2 cellular contexts compared by ENCODE assay signal in genomic region chr3:33786565-33787327, GRCh38.
TF ChIP-seq lines count a peak whose summit lies in the region.

No MANE protein-coding gene starts in this region.

TF ChIP-seq in GM23338, 12 proteins besides CTCF, POLR2A, EP300 and RAD21:
- TF ChIP-seq ETS1 (IDR thresholded peaks at IDR 0.05), result no peak
- no peak for TF ChIP-seq CREB1 (CRISPR knock-in tag; IDR thresholded peaks at IDR 0.05; ENCODE audit: low read depth)
- TF ChIP-seq JUNB (IDR thresholded peaks at IDR 0.05; ENCODE audit: unreplicated experiment), result no peak
- no peak for TF ChIP-seq POLR2AphosphoS5 (IDR thresholded peaks at IDR 0.05; ENCODE audit: low read depth)
- TF ChIP-seq REST (IDR thresholded peaks at IDR 0.05; ENCODE audit: unreplicated experiment), result no peak
- no peak for TF ChIP-seq STAT1 (IDR thresholded peaks at IDR 0.05; ENCODE audit: unreplicated experiment)
- no peak for TF ChIP-seq ZNF331 (CRISPR knock-in tag; IDR thresholded peaks at IDR 0.05; ENCODE audit: low read depth)
- TF ChIP-seq NANOG (IDR thresholded peaks at IDR 0.05; ENCODE audit: borderline replicate concordance), result no peak
- TF ChIP-seq EZH2 (IDR thresholded peaks at IDR 0.05; ENCODE audit: low read depth, unreplicated experiment), result no peak
- TF ChIP-seq ZNF462 (CRISPR knock-in tag; IDR thresholded peaks at IDR 0.05), result no peak
- no peak for TF ChIP-seq EZH2phosphoT487 (IDR thresholded peaks at IDR 0.05; ENCODE audit: unreplicated experiment)
- TF ChIP-seq ZNF114 (CRISPR knock-in tag; IDR thresholded peaks at IDR 0.05), result no peak

TF ChIP-seq in K562, 482 proteins besides CTCF, POLR2A, EP300 and RAD21:
- TF ChIP-seq, protein P1, sequence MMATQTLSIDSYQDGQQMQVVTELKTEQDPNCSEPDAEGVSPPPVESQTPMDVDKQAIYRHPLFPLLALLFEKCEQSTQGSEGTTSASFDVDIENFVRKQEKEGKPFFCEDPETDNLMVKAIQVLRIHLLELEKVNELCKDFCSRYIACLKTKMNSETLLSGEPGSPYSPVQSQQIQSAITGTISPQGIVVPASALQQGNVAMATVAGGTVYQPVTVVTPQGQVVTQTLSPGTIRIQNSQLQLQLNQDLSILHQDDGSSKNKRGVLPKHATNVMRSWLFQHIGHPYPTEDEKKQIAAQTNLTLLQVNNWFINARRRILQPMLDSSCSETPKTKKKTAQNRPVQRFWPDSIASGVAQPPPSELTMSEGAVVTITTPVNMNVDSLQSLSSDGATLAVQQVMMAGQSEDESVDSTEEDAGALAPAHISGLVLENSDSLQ (IDR thresholded peaks at IDR 0.05), result peak; percentile 47
- TF ChIP-seq, protein P2, sequence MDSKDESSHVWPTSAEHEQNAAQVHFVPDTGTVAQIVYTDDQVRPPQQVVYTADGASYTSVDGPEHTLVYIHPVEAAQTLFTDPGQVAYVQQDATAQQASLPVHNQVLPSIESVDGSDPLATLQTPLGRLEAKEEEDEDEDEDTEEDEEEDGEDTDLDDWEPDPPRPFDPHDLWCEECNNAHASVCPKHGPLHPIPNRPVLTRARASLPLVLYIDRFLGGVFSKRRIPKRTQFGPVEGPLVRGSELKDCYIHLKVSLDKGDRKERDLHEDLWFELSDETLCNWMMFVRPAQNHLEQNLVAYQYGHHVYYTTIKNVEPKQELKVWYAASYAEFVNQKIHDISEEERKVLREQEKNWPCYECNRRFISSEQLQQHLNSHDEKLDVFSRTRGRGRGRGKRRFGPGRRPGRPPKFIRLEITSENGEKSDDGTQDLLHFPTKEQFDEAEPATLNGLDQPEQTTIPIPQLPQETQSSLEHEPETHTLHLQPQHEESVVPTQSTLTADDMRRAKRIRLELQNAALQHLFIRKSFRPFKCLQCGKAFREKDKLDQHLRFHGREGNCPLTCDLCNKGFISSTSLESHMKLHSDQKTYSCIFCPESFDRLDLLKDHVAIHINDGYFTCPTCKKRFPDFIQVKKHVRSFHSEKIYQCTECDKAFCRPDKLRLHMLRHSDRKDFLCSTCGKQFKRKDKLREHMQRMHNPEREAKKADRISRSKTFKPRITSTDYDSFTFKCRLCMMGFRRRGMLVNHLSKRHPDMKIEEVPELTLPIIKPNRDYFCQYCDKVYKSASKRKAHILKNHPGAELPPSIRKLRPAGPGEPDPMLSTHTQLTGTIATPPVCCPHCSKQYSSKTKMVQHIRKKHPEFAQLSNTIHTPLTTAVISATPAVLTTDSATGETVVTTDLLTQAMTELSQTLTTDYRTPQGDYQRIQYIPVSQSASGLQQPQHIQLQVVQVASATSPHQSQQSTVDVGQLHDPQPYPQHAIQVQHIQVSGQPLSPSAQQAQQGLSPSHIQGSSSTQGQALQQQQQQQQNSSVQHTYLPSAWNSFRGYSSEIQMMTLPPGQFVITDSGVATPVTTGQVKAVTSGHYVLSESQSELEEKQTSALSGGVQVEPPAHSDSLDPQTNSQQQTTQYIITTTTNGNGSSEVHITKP (IDR thresholded peaks at IDR 0.05; ENCODE audit: partially characterized antibody), result peak; percentile 67
- no peak for TF ChIP-seq TARDBP (IDR thresholded peaks at IDR 0.05)
